Comparison of ENCODE assay signal across 28 cellular contexts in the genomic region with DNA sequence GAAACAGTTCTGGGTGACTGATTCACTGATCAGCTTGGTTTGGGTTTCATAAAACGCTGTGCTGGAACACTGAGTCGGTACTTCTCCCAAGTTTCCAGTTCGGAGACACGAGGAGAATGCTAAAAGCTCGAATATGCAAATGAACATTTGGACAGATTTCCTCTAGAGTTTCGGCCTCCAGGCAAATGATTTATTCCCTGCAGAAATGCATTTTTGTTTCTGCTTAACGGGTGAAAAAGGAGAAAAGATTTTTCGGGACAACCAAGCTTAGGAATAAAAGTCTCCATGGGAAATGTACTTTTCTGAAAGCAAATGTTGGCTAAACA.
DNase-seq lines count a peak whose midpoint lies in the region; ATAC-seq, FAIRE-seq and TF ChIP-seq lines count a peak whose summit lies in the region.
"Had no signal": no experiment of that assay in that cellular context is flagged by ENCODE, and none has a peak within 500 bp of the region (broad histone marks: within the 10 kb centered on the region; RNA-seq: fewer than 3 reads in every experiment).

No MANE protein-coding gene starts in this region.

- no peaks in the 10 kb centered on the region for H3K36me3 ChIP-seq in BLaER1 treated with 17β-estradiol and CSF1 and Interleukin-3, amounts not matched to agents 10 nM and 100 nM
- H3K36me3 ChIP-seq in kidney (ENCODE audit: control insufficient read depth in 1 of 2, insufficient read depth in 2 of 2, low read length in 2 of 2): no peaks in the 10 kb centered on the region
- H3K36me3 ChIP-seq: BE2C, tibial nerve had no signal

- no peak overlapping the region for H3K9ac ChIP-seq in BLaER1 treated with 17β-estradiol and CSF1 and Interleukin-3, amounts not matched to agents 10 nM and 100 nM
- peak overlapping the region in 1 of 2 donors; percentile 4 for H3K9ac ChIP-seq in kidney (ENCODE audit: low read length in 2 of 2)

- H3K27me3 ChIP-seq in BLaER1 treated with 17β-estradiol and CSF1 and Interleukin-3, amounts not matched to agents 10 nM and 100 nM: no peaks in the 10 kb centered on the region
- H3K27me3 ChIP-seq: BE2C, tibial nerve had no signal

- no peak for FAIRE-seq in kidney (lab: Jason Lieb, UNC)
- FAIRE-seq: A549, astrocyte had no signal

- peaks cover 0 to 61% (median 37%) of the 10 kb centered on the region in 10 experiments; a peak in 15 of 20 replicates for H3K4me1 ChIP-seq in BLaER1 treated with 17β-estradiol and CSF1 and Interleukin-3, amounts not matched to agents 10 nM and 100 nM
- H3K4me1 ChIP-seq in kidney (ENCODE audit: control insufficient read depth in 1 of 2, insufficient read depth in 1 of 2, low read depth in 1 of 2, low read length in 2 of 2): peaks cover 5 to 29% of the 10 kb centered on the region in 2 donors
- H3K4me1 ChIP-seq: BE2C, tibial nerve had no signal

- intact Hi-C loops in kidney (cut with DNase I): no loop called here
- intact Hi-C loops in sciatic nerve (cut with DNase I): no loop called here

- peaks cover 19 to 24% (median 23%) of the 10 kb centered on the region in 11 experiments for H3K9me3 ChIP-seq in BLaER1 treated with 17β-estradiol and CSF1 and Interleukin-3, amounts not matched to agents 10 nM and 100 nM (replicated peaks in 1 of 11)
- H3K9me3 ChIP-seq in kidney (ENCODE audit: control insufficient read depth in 1 of 2, low read length in 2 of 2): no peaks in the 10 kb centered on the region
- H3K9me3 ChIP-seq: BE2C had no signal

- no peak overlapping the region for H3K4me3 ChIP-seq in BLaER1 treated with 17β-estradiol and CSF1 and Interleukin-3, amounts not matched to agents 10 nM and 100 nM
- H3K4me3 ChIP-seq in kidney (ENCODE audit: low read length in 2 of 2): peak overlapping the region; percentile 16 to 47
- H3K4me3 ChIP-seq: A549, lung, tibial nerve had no signal

- no peaks in the 10 kb centered on the region for H4K20me1 ChIP-seq in BLaER1 treated with 17β-estradiol and CSF1 and Interleukin-3, amounts not matched to agents 10 nM and 100 nM

- TF ChIP-seq CTCF in kidney (IDR thresholded peaks at IDR 0.05; ENCODE audit: borderline replicate concordance, extremely low read depth, insufficient read depth): no peak

- ATAC-seq in HG03196 (IDR thresholded peaks at IDR 0.05; ENCODE audit: unreplicated experiment): no peak
- no peak for ATAC-seq in sciatic nerve
- ATAC-seq: A549; activated CD8-positive, alpha-beta T cell treated with anti-CD3 and anti-CD28 coated beads, Interleukin-2, amount 10 ng/mL, durations not matched to agents 7 days and 5 days had no signal

- peak in 11 of 61 donors; percentile 1 to 55 (median 33) for DNase-seq in caudate nucleus (lab: John Stamatoyannopoulos, UW)
- no peak for DNase-seq in kidney
- DNase-seq in pons (ENCODE audit: low spot score): peak; percentile 63
- no peak for DNase-seq in activated CD8-positive, alpha-beta memory T cell treated with anti-CD3 and anti-CD28 coated beads for 24 hours
- DNase-seq in activated T-cell treated with anti-CD3 and anti-CD28 coated beads, Interleukin-2, amount 50 U/mL, for 1 hour: no peak
- no peak for DNase-seq in sciatic nerve (ENCODE audit: low spot score)
- DNase-seq: activated CD8-positive, alpha-beta T cell treated with anti-CD3 and anti-CD28 coated beads, Interleukin-2, amount 10 ng/mL, durations not matched to agents 7 days and 5 days; activated gamma-delta T cell; activated naive CD8-positive, alpha-beta T cell treated with anti-CD3 and anti-CD28 coated beads, Interleukin-2, amount 10 ng/mL, durations not matched to agents 7 days and 5 days; activated T-cell treated with anti-CD3 and anti-CD28 coated beads for 4 hours; BE2C; central memory CD4-positive, alpha-beta T cell; GDM1; glutamatergic neuron; HCEC 1CT; islet precursor cell; KBM-7; MM.1S; NCI-H1436 treated with DMSO at 0.1 percent for 48 hours; NCI-H2107; NCI-H446 treated with DMSO at 0.1 percent for 48 hours had no signal

- H3K27ac ChIP-seq in BLaER1 treated with 17β-estradiol and CSF1 and Interleukin-3, amounts not matched to agents 10 nM and 100 nM: no peak overlapping the region
- H3K27ac ChIP-seq in caudate nucleus (ENCODE audit: low read depth, low read length) (peak overlapping the region; percentile 70), kidney (ENCODE audit: low read depth in 2 of 2, low read length in 2 of 2) (peak overlapping the region; percentile 61 to 75)
- H3K27ac ChIP-seq: A549, RWPE1, tibial nerve had no signal

- peak overlapping the region in 6 of 11 experiments; percentile 7 to 64 (median 50); a peak in 10 of 22 replicates for H3K4me2 ChIP-seq in BLaER1 treated with 17β-estradiol and CSF1 and Interleukin-3, amounts not matched to agents 10 nM and 100 nM
- H3K4me2 ChIP-seq: A549 had no signal

Comparison
In these comparisons a context has a peak if more than half of its experiments do, and no peak if none do; other contexts are left out.
1. H3K27ac ChIP-seq: peak in caudate nucleus (single experiment) and kidney (2 of 2); none in BLaER1 treated with 17β-estradiol and CSF1 and Interleukin-3, amounts not matched to agents 10 nM and 100 nM (0 of 11).
2. H3K4me3 ChIP-seq: peak in kidney (2 of 2); none in BLaER1 treated with 17β-estradiol and CSF1 and Interleukin-3, amounts not matched to agents 10 nM and 100 nM (0 of 10).